ENCODE assay signal across 22 cellular contexts in genomic region chr11:44557464-44557863, GRCh38. TPM values are rescaled to one million over a fixed set of nuclear protein-coding genes. Genes with fewer than 3 reads are reported as not detected.
DNase-seq lines count a peak whose midpoint lies in the region; ATAC-seq, FAIRE-seq and TF ChIP-seq lines count a peak whose summit lies in the region.
"Had no signal": no experiment of that assay in that cellular context is flagged by ENCODE, and none has a peak within 500 bp of the region (broad histone marks: within the 10 kb centered on the region; RNA-seq: fewer than 3 reads in every experiment).

No MANE protein-coding gene starts in this region.

- WGBS in pancreas, 2 donors = 71 to 87% methylated on average over 5 of the region's 5 CpGs

- H3K4me3 Mint-ChIP-seq in naive B cell = peak overlapping the region in 7 of 8 donors; percentile 16 to 84 (median 45)
- no peak overlapping the region for H3K4me3 Mint-ChIP-seq in activated naive CD4-positive, alpha-beta T cell treated with anti-CD3 and anti-CD28 coated beads, Interleukin-2, amount 10 ng/mL, durations not matched to agents 7 days and 5 days
- H3K4me3 Mint-ChIP-seq: natural killer cell treated with Interleukin-12 subunit alpha and Interleukin-12 subunit beta and Interleukin-15 and Interleukin-18, amount 100 ng/mL, for 72 hours; stimulated activated effector memory CD8-positive, alpha-beta T cell treated with anti-CD3 and anti-CD28 coated beads, Interleukin-12 subunit alpha, Interleukin-12 subunit beta, amount 100 ng/mL, for 72 hours had no signal

- intact Hi-C loops in pancreas (cut with DNase I) = loop anchor here (2.0 to 10.0 kb wide), 5 partner anchors 57 to 357 kb away; no protein-coding TSS in a partner anchor

- H3K4me1 Mint-ChIP-seq in naive B cell = peaks cover 44 to 66% (median 59%) of the 10 kb centered on the region in 3 donors
- H3K4me1 Mint-ChIP-seq in activated naive CD4-positive, alpha-beta T cell treated with anti-CD3 and anti-CD28 coated beads, Interleukin-2, amount 10 ng/mL, durations not matched to agents 7 days and 5 days = peaks cover 32% of the 10 kb centered on the region

- H3K4me3 ChIP-seq in pancreas = no peak overlapping the region
- H3K4me3 ChIP-seq: SK-N-MC had no signal

- TF ChIP-seq CTCF in VCaP (conservative IDR thresholded peaks at IDR 0.05) (no peak), pancreas (IDR thresholded peaks at IDR 0.05) (no peak)

- no peaks in the 10 kb centered on the region for H3K27me3 ChIP-seq in pancreas

- CTCF ChIA-PET in activated naive CD4-positive, alpha-beta T cell treated with anti-CD3 and anti-CD28 coated beads, Interleukin-2, amount 10 ng/mL, durations not matched to agents 7 days and 5 days (lab: Charles Lee) = interaction anchor here (0.7 to 21.5 kb wide), 27 partner anchors 8 to 372 kb away, joined by 3 to 403 read pairs (median 5); partner anchors contain the start of gene CD82

- no peaks in the 10 kb centered on the region for H3K36me3 ChIP-seq in pancreas

- H3K27me3 Mint-ChIP-seq in naive B cell = no peaks in the 10 kb centered on the region
- H3K27me3 Mint-ChIP-seq in activated naive CD4-positive, alpha-beta T cell treated with anti-CD3 and anti-CD28 coated beads, Interleukin-2, amount 10 ng/mL, durations not matched to agents 7 days and 5 days = peaks cover 5% of the 10 kb centered on the region
- H3K27me3 Mint-ChIP-seq: natural killer cell treated with Interleukin-12 subunit alpha and Interleukin-12 subunit beta and Interleukin-15 and Interleukin-18, amount 100 ng/mL, for 72 hours had no signal

- H3K9me3 ChIP-seq in pancreas = no peaks in the 10 kb centered on the region

- H3K27ac ChIP-seq in VCaP (peak overlapping the region; percentile 38; the same call in 1 of the 2 replicates), pancreas (no peak overlapping the region)
- H3K27ac ChIP-seq: SK-N-MC had no signal

- FAIRE-seq in pancreas (lab: Jason Lieb, UNC) = no peak
- FAIRE-seq: urothelium cell line had no signal

- no peaks in the 10 kb centered on the region for H3K36me3 Mint-ChIP-seq in naive B cell
- H3K36me3 Mint-ChIP-seq in activated naive CD4-positive, alpha-beta T cell treated with anti-CD3 and anti-CD28 coated beads, Interleukin-2, amount 10 ng/mL, durations not matched to agents 7 days and 5 days = no peaks in the 10 kb centered on the region
- H3K36me3 Mint-ChIP-seq: natural killer cell treated with Interleukin-12 subunit alpha and Interleukin-12 subunit beta and Interleukin-15 and Interleukin-18, amount 100 ng/mL, for 72 hours; stimulated activated effector memory CD8-positive, alpha-beta T cell treated with anti-CD3 and anti-CD28 coated beads, Interleukin-12 subunit alpha, Interleukin-12 subunit beta, amount 100 ng/mL, for 72 hours had no signal

- peak; percentile 67 to 71 for ATAC-seq in naive B cell (ENCODE audit: low read depth in 2 of 2)
- no peak for ATAC-seq in pancreas
- ATAC-seq: natural killer cell treated with Interleukin-12 subunit alpha and Interleukin-12 subunit beta and Interleukin-15 and Interleukin-18, amount 100 ng/mL, for 72 hours had no signal

- H3K9me3 Mint-ChIP-seq in naive B cell = peaks cover 0 to 1% (median 0%) of the 10 kb centered on the region in 7 donors
- no peaks in the 10 kb centered on the region for H3K9me3 Mint-ChIP-seq in activated naive CD4-positive, alpha-beta T cell treated with anti-CD3 and anti-CD28 coated beads, Interleukin-2, amount 10 ng/mL, durations not matched to agents 7 days and 5 days
- H3K9me3 Mint-ChIP-seq: natural killer cell treated with Interleukin-12 subunit alpha and Interleukin-12 subunit beta and Interleukin-15 and Interleukin-18, amount 100 ng/mL, for 72 hours; stimulated activated effector memory CD8-positive, alpha-beta T cell treated with anti-CD3 and anti-CD28 coated beads, Interleukin-12 subunit alpha, Interleukin-12 subunit beta, amount 100 ng/mL, for 72 hours had no signal

- peak; percentile 9 for DNase-seq in GF-D8 (lab: John Stamatoyannopoulos, UW)
- peak; percentile 19 for DNase-seq in MV-4-11 (lab: John Stamatoyannopoulos, UW)
- peak; percentile 56 for DNase-seq in naive B cell
- no peak for DNase-seq in GM19240 (ENCODE audit: insufficient read length, low spot score)
- no peak for DNase-seq in activated naive CD4-positive, alpha-beta T cell treated with anti-CD3 and anti-CD28 coated beads, Interleukin-2, amount 10 ng/mL, durations not matched to agents 7 days and 5 days
- DNase-seq in pancreas = no peak
- DNase-seq in H4 (ENCODE audit: low spot score) = no peak
- DNase-seq: activated CD4-positive, alpha-beta T cell treated with anti-CD3 and anti-CD28 coated beads for 4 hours; activated gamma-delta T cell; activated T-cell treated with anti-CD3 and anti-CD28 coated beads, Interleukin-2, amount 50 U/mL, for 1 hour; Caco-2; islet precursor cell; left ventricle myocardium superior; NCI-H1105 treated with DMSO at 0.1 percent for 48 hours; NCI-H2029; posterior cingulate gyrus; stimulated activated CD4-positive, alpha-beta T cell treated with anti-CD3 and anti-CD28 coated beads, Interleukin-4, amount 100 ng/mL, for 24 hours had no signal

- peak overlapping the region; percentile 87 to 99 (median 94) for H3K27ac Mint-ChIP-seq in naive B cell
- no peak overlapping the region for H3K27ac Mint-ChIP-seq in activated naive CD4-positive, alpha-beta T cell treated with anti-CD3 and anti-CD28 coated beads, Interleukin-2, amount 10 ng/mL, durations not matched to agents 7 days and 5 days
- H3K27ac Mint-ChIP-seq: natural killer cell treated with Interleukin-12 subunit alpha and Interleukin-12 subunit beta and Interleukin-15 and Interleukin-18, amount 100 ng/mL, for 72 hours; stimulated activated effector memory CD8-positive, alpha-beta T cell treated with anti-CD3 and anti-CD28 coated beads, Interleukin-12 subunit alpha, Interleukin-12 subunit beta, amount 100 ng/mL, for 72 hours had no signal

- peaks cover 0 to 3% (median 0%) of the 10 kb centered on the region in 3 donors for H3K4me1 ChIP-seq in pancreas
- H3K4me1 ChIP-seq: Caco-2 had no signal

RNA-seq across cellular contexts. Expression of gene CD82, which starts 8.0 kb away (rescaled TPM):
- polyA plus RNA-seq in naive B cell (ENCODE audit: low read depth in 6 of 6) = 100 to 1,000 TPM; 146 to 292 (median 225) TPM
- total RNA-seq in pancreas = 10 to 100 TPM; 26.5 to 45.6 (median 32.5) TPM
- 10 to 100 TPM; 29.1 to 64.6 TPM for polyA plus RNA-seq in pancreas
- 6.7 and 15.7 TPM in 2 replicates for total RNA-seq in H4 (2014; rRNA removed; shearing (Covaris generic))

Comparison
In these comparisons a context has a peak if more than half of its experiments do, and no peak if none do; other contexts are left out.
1. DNase-seq: peak in GF-D8 (single experiment), MV-4-11 (single experiment) and naive B cell (single experiment); none in GM19240 (single experiment), activated naive CD4-positive, alpha-beta T cell treated with anti-CD3 and anti-CD28 coated beads, Interleukin-2, amount 10 ng/mL, durations not matched to agents 7 days and 5 days (single experiment), pancreas (0 of 6) and H4 (single experiment).
2. ATAC-seq: peak in naive B cell (2 of 2); none in pancreas (0 of 4).